Comparison of ENCODE assay signal across 10 cellular contexts in the genomic region with DNA sequence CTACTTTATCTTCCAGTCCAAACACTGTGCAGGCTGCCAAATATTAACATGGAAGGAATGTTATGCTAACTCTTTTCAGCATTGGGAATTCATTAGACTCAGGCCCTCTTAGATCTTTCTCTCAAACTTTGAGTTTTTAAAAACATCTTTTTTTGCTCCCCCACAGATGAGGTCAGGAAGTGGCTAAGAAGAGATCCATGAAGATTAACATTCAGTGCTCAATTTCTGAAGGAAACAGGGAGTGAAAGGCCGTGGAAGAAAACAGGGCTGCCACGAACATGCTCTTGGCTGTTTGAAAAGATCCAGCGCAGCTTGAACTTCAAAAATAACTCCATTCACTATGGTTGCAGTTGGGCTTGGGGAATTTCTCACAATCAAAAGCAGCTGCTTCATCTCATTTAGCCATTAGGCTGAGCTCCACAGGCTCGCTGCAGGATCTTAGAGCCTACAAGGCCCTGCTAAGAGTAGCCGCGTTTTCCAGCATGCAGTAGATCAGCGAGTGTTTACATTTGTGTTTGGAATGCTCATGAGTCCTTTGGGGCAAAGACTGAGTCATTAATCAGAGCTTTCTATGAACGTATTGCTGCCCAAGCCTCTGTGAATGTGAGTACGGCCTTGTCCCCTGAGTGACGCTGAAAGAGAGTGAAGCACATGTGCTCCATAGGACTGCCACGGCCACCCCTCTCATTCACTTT. TPM values are rescaled to one million over a fixed set of nuclear protein-coding genes. Genes with fewer than 3 reads are reported as not detected.
DNase-seq lines count a peak whose midpoint lies in the region; ATAC-seq, FAIRE-seq and TF ChIP-seq lines count a peak whose summit lies in the region.
"Had no signal": no experiment of that assay in that cellular context is flagged by ENCODE, and none has a peak within 500 bp of the region (broad histone marks: within the 10 kb centered on the region; RNA-seq: fewer than 3 reads in every experiment).

No MANE protein-coding gene starts in this region.

- TF ChIP-seq CTCF in brain (conservative IDR thresholded peaks at IDR 0.05) = no peak
- no peak for TF ChIP-seq CTCF in kidney (IDR thresholded peaks at IDR 0.05; ENCODE audit: borderline replicate concordance, extremely low read depth, insufficient read depth)

- intact Hi-C loops in kidney (cut with DNase I) = no loop called here

- H3K36me3 Mint-ChIP-seq in brain = no peaks in the 10 kb centered on the region

- H3K4me3 ChIP-seq in kidney (ENCODE audit: low read length in 2 of 2) = no peak overlapping the region
- no peak overlapping the region for H3K4me3 ChIP-seq in skin epidermis

- no peaks in the 10 kb centered on the region for H3K9me3 ChIP-seq in kidney (ENCODE audit: control insufficient read depth in 1 of 2, low read length in 2 of 2)

- H3K27ac ChIP-seq in kidney (ENCODE audit: low read depth in 2 of 2, low read length in 2 of 2) = peak overlapping the region; percentile 26 to 68
- H3K27ac ChIP-seq in skin epidermis = peak overlapping the region in 15 of 21 experiments; percentile 12 to 75 (median 51)
- H3K27ac ChIP-seq: parathyroid adenoma had no signal

- peaks cover 0 to 11% (median 0%) of the 10 kb centered on the region in 5 experiments for H3K9me3 Mint-ChIP-seq in brain

- no peaks in the 10 kb centered on the region for H3K36me3 ChIP-seq in kidney (ENCODE audit: control insufficient read depth in 1 of 2, insufficient read depth in 2 of 2, low read length in 2 of 2)

- H3K27me3 Mint-ChIP-seq in brain = no peaks in the 10 kb centered on the region

- FAIRE-seq in kidney (lab: Jason Lieb, UNC) (no peak), GM12892 (lab: Jason Lieb, UNC) (no peak)

- peak overlapping the region in 3 of 5 experiments; percentile 26 to 42 (median 28) for H3K4me3 Mint-ChIP-seq in brain

- no peak for ATAC-seq in GM19328 (IDR thresholded peaks at IDR 0.05; ENCODE audit: unreplicated experiment)
- ATAC-seq in HG02884 (IDR thresholded peaks at IDR 0.05; ENCODE audit: unreplicated experiment) = no peak
- ATAC-seq in GM21723 (IDR thresholded peaks at IDR 0.05; ENCODE audit: unreplicated experiment) = no peak

- peaks cover 51% of the 10 kb centered on the region for H3K4me1 Mint-ChIP-seq in brain

- H3K4me1 ChIP-seq in kidney (ENCODE audit: control insufficient read depth in 1 of 2, insufficient read depth in 1 of 2, low read depth in 1 of 2, low read length in 2 of 2) = peaks cover 18 to 32% of the 10 kb centered on the region in 2 donors
- H3K4me1 ChIP-seq: parathyroid adenoma had no signal

- DNase-seq in GM04503 (ENCODE audit: low read depth) (peak; percentile 90), kidney (no peak), GM12892 (ENCODE audit: insufficient read length) (no peak)
- DNase-seq: dermis blood vessel endothelial cell had no signal

- H3K9ac ChIP-seq in kidney (ENCODE audit: low read length in 2 of 2) = no peak overlapping the region
- H3K9ac ChIP-seq: parathyroid adenoma had no signal

- H3K27ac Mint-ChIP-seq in brain = peak overlapping the region; percentile 62 to 96 (median 92)

- no peak for TF ChIP-seq POLR2A in GM12892 (IDR thresholded peaks at IDR 0.05; ENCODE audit: low read depth, low read length)

RNA-seq across cellular contexts. Expression of a gene that starts 41.2 kb away (rescaled TPM):
- polyA plus RNA-seq in brain (ENCODE audit: insufficient read depth, low read depth, low replicate concordance) (28.1 TPM), kidney (ENCODE audit: insufficient read depth, low read depth, low replicate concordance) (38.4 TPM)
- 198 TPM for total RNA-seq in kidney
- polyA plus RNA-seq in GM12892 (2012; ENCODE audit: missing spikeins) = 2.6 TPM
